ENCODE assay signal across 24 cellular contexts in genomic region chr4:617644-618330, GRCh38. TPM values are rescaled to one million over a fixed set of nuclear protein-coding genes. Genes with fewer than 3 reads are reported as not detected.
A peak's percentile ranks its signal among the peaks of the same experiment; 100 is the strongest.
DNase-seq lines count a peak whose midpoint lies in the region; ATAC-seq, FAIRE-seq and TF ChIP-seq lines count a peak whose summit lies in the region.
"Had no signal": no experiment of that assay in that cellular context is flagged by ENCODE, and none has a peak within 500 bp of the region (broad histone marks: within the 10 kb centered on the region; RNA-seq: fewer than 3 reads in every experiment).

No MANE protein-coding gene starts in this region.

- H3K36me3 Mint-ChIP-seq in endodermal cell (ENCODE audit: low read depth) (no peaks in the 10 kb centered on the region), type B pancreatic cell (no peaks in the 10 kb centered on the region)
- H3K36me3 Mint-ChIP-seq: activated CD8-positive, alpha-beta memory T cell treated with anti-CD3 and anti-CD28 coated beads, Interleukin-2, amount 10 ng/mL, durations not matched to agents 7 days and 5 days; naive thymus-derived CD8-positive, alpha-beta T cell had no signal

- TF ChIP-seq RAD21 in HepG2 (CRISPR knock-in tag; IDR thresholded peaks at IDR 0.05): no peak

- no peaks in the 10 kb centered on the region for H3K36me3 ChIP-seq in endodermal cell (ENCODE audit: control insufficient read depth, insufficient read depth, low read length)
- H3K36me3 ChIP-seq in HepG2 (replicated peaks in 1 of 2; ENCODE audit: control insufficient read depth in 1 of 2, insufficient read depth in 2 of 2, low read length in 2 of 2): no peaks in the 10 kb centered on the region

- POLR2A ChIA-PET in HepG2 (lab: Yijun Ruan, JAX): no interaction called here

- in situ Hi-C loops in HepG2 (cut with HindIII; ENCODE audit: extremely low pct_ligation_motif_present, low pct_unique_long_range_greater_than_20kb): no loop called here

- H3K9me3 Mint-ChIP-seq in endodermal cell (peaks cover 5% of the 10 kb centered on the region), type B pancreatic cell (no peaks in the 10 kb centered on the region)
- H3K9me3 Mint-ChIP-seq: naive thymus-derived CD8-positive, alpha-beta T cell had no signal

- CTCF ChIA-PET in HepG2 (lab: Yijun Ruan, JAX; ENCODE audit: low intra/inter-chr PET ratio, low total read pairs): no interaction called here

- H3K9ac ChIP-seq in endodermal cell (ENCODE audit: extremely low read depth, low read length, poor library complexity, severe bottlenecking): no peak overlapping the region
- no peak overlapping the region for H3K9ac ChIP-seq in HepG2 (ENCODE audit: insufficient read depth, low read depth, low read length)

- no peak for TF ChIP-seq POLR2A in HepG2 (IDR thresholded peaks at IDR 0.05; ENCODE audit: insufficient read depth in 1 of 2, low read depth in 2 of 2, low read length in 2 of 2)

- H3K4me1 Mint-ChIP-seq in endodermal cell: no peaks in the 10 kb centered on the region
- no peaks in the 10 kb centered on the region for H3K4me1 Mint-ChIP-seq in type B pancreatic cell (ENCODE audit: unreplicated experiment)
- H3K4me1 Mint-ChIP-seq: activated CD8-positive, alpha-beta memory T cell treated with anti-CD3 and anti-CD28 coated beads, Interleukin-2, amount 10 ng/mL, durations not matched to agents 7 days and 5 days had no signal

- H2AFZ ChIP-seq in HepG2 (ENCODE audit: low read length): no peak overlapping the region

- no peaks in the 10 kb centered on the region for H3K4me1 ChIP-seq in endodermal cell (ENCODE audit: control insufficient read depth, insufficient read depth, low read length)
- H3K4me1 ChIP-seq in HepG2 (ENCODE audit: insufficient read depth, low read length): no peaks in the 10 kb centered on the region
- H3K4me1 ChIP-seq: psoas muscle had no signal

- H3K27me3 ChIP-seq in endodermal cell (ENCODE audit: control insufficient read depth, insufficient read depth, low read length, poor library complexity, severe bottlenecking) (peaks cover 5% of the 10 kb centered on the region), HepG2 (ENCODE audit: control insufficient read depth in 1 of 2, insufficient read depth in 2 of 2, low read length in 2 of 2) (peaks cover 3 to 47% of the 10 kb centered on the region in 2 experiments; a peak in 4 of 5 replicates)

- TF ChIP-seq CTCF in endodermal cell (conservative IDR thresholded peaks at IDR 0.05) (no peak), HepG2 (CRISPR knock-in tag; IDR thresholded peaks at IDR 0.05) (no peak), type B pancreatic cell (conservative IDR thresholded peaks at IDR 0.05) (no peak)

- H3K27me3 Mint-ChIP-seq in endodermal cell (ENCODE audit: insufficient read depth) (peaks cover 7% of the 10 kb centered on the region), type B pancreatic cell (peaks cover 38% of the 10 kb centered on the region)

- ATAC-seq in HepG2 (peak; percentile 69), GM21515 (IDR thresholded peaks at IDR 0.05; ENCODE audit: unreplicated experiment) (no peak)
- ATAC-seq: activated CD4-positive, CD25-positive, alpha-beta regulatory T cell treated with anti-CD3 and anti-CD28 coated beads, Interleukin-2, amount 50 U/mL, for 24 hours; activated CD8-positive, alpha-beta memory T cell treated with anti-CD3 and anti-CD28 coated beads, Interleukin-2, amount 10 ng/mL, durations not matched to agents 7 days and 5 days; naive thymus-derived CD8-positive, alpha-beta T cell; psoas muscle had no signal

- H3K4me3 Mint-ChIP-seq in endodermal cell (no peak overlapping the region), type B pancreatic cell (no peak overlapping the region)
- H3K4me3 Mint-ChIP-seq: activated CD8-positive, alpha-beta memory T cell treated with anti-CD3 and anti-CD28 coated beads, Interleukin-2, amount 10 ng/mL, durations not matched to agents 7 days and 5 days; naive thymus-derived CD8-positive, alpha-beta T cell had no signal

- H3K79me2 ChIP-seq in HepG2 (ENCODE audit: insufficient read depth, low read length): no peaks in the 10 kb centered on the region

- intact Hi-C loops in HepG2 (cut with micrococcal nuclease; ENCODE audit: unreplicated experiment): no loop called here

- H3K27ac Mint-ChIP-seq in endodermal cell (peak overlapping the region; percentile 20), type B pancreatic cell (peak overlapping the region; percentile 73)
- H3K27ac Mint-ChIP-seq: activated CD8-positive, alpha-beta memory T cell treated with anti-CD3 and anti-CD28 coated beads, Interleukin-2, amount 10 ng/mL, durations not matched to agents 7 days and 5 days; naive thymus-derived CD8-positive, alpha-beta T cell had no signal

- no peak for TF ChIP-seq EP300 in HepG2 (IDR thresholded peaks at IDR 0.05; ENCODE audit: low read depth in 2 of 2, low read length in 2 of 2)
- no peak for TF ChIP-seq EP300 in HepG2 (CRISPR knock-in tag; IDR thresholded peaks at IDR 0.05; ENCODE audit: borderline replicate concordance)

- no peak overlapping the region for H3K4me3 ChIP-seq in endodermal cell (ENCODE audit: low read length)
- H3K4me3 ChIP-seq in HepG2 (replicated peaks in 1 of 3; ENCODE audit: insufficient read depth in 1 of 3, low read depth in 2 of 3, low read length in 3 of 3): no peak overlapping the region
- H3K4me3 ChIP-seq: psoas muscle, smooth muscle cell had no signal

- no peak for FAIRE-seq in HepG2 (lab: Jason Lieb, UNC)
- FAIRE-seq: endometrium had no signal

- no peaks in the 10 kb centered on the region for H4K20me1 ChIP-seq in HepG2 (ENCODE audit: insufficient read depth, low read length)

- no TSS peak for BruUV-seq in HepG2 (replicated peaks; lab: Mats Ljungman, UMichigan)

- WGBS in endodermal cell (ENCODE audit: insufficient coverage in 1 of 2, insufficient read length in 1 of 2), 2 experiments: 84 to 90% methylated on average over 12 to 13 of the region's 13 CpGs
- WGBS in HepG2 (ENCODE audit: low lambda C conversion rate): 5% methylated on average over 8 of the region's 13 CpGs

- H3K9me3 ChIP-seq in endodermal cell (ENCODE audit: control insufficient read depth, low read length) (no peaks in the 10 kb centered on the region), HepG2 (ENCODE audit: low read length) (no peaks in the 10 kb centered on the region)
- H3K9me3 ChIP-seq: psoas muscle had no signal

- H3K4me2 ChIP-seq in HepG2 (ENCODE audit: low read depth, low read length): no peak overlapping the region
- H3K4me2 ChIP-seq: smooth muscle cell had no signal

- DNase-seq in LoVo (ENCODE audit: low spot score) (peak; percentile 41), endodermal cell (peak; percentile 86), HepG2 (ENCODE audit: low spot score) (no peak), type B pancreatic cell (ENCODE audit: extremely low spot score, unreplicated experiment) (no peak), COR-L47 (lab: John Stamatoyannopoulos, UW) (no peak)
- DNase-seq in effector CD4-positive, alpha-beta T cell: no peak
- DNase-seq: activated CD8-positive, alpha-beta memory T cell treated with anti-CD3 and anti-CD28 coated beads, Interleukin-2, amount 10 ng/mL, durations not matched to agents 7 days and 5 days; activated gamma-delta T cell treated with Interleukin-2 at 50 U/mL for 16 hours; AML-193; HCEC 1CT; Karpas-422; naive thymus-derived CD8-positive, alpha-beta T cell; NCI-H1105 treated with DMSO at 0.1 percent for 48 hours; NCI-H2171; NCI-H748 treated with DMSO at 0.1 percent for 48 hours; psoas muscle; stimulated activated CD8-positive, alpha-beta memory T cell treated with anti-CD3 and anti-CD28 coated beads, Interleukin-4, amount 100 ng/mL, for 48 hours had no signal

- no peak overlapping the region for H3K27ac ChIP-seq in endodermal cell (ENCODE audit: low read depth, low read length)
- H3K27ac ChIP-seq in HepG2 (ENCODE audit: extremely low read length, insufficient read depth, low read length): no peak overlapping the region
- H3K27ac ChIP-seq: psoas muscle had no signal

RNA-seq across cellular contexts. Expression of gene PDE6B, which starts 7.6 kb away (rescaled TPM):
- total RNA-seq in endodermal cell (10 to 100 TPM; 12.4 to 14.6 TPM), HepG2 (2016; rRNA removed; fragmentation: Illumina TruSeq; extraction: Trizol) (0.38 TPM in 1 of 2 replicates, not detected in the other), type B pancreatic cell (ENCODE audit: low replicate concordance) (6.7 and 12.2 TPM in 2 replicates)
- polyA plus RNA-seq in endodermal cell (2013, experiment 1 of 2): 5.0 TPM
- polyA plus RNA-seq in endodermal cell (2013, experiment 2 of 2): 2.4 TPM
- 0.20 TPM in 1 of 2 replicates, not detected in the other for total RNA-seq in HepG2 (2016; cell fraction: cytosol; rRNA removed; fragmentation: Illumina TruSeq; extraction: Trizol; ENCODE audit: low read depth)
- 0.09 TPM in 1 of 2 replicates, not detected in the other for total RNA-seq in HepG2 (2016; cell fraction: insoluble cytoplasmic fraction; rRNA removed; fragmentation: Illumina TruSeq; extraction: Trizol)
- 0.25 TPM in 1 of 2 replicates, not detected in the other for total RNA-seq in HepG2 (2016; cell fraction: membrane; rRNA removed; fragmentation: Illumina TruSeq; extraction: Trizol)
- not detected in 2 replicates for total RNA-seq in HepG2 (2016; cell fraction: nucleus; rRNA removed; fragmentation: Illumina TruSeq; extraction: Trizol)
- polyA plus RNA-seq in HepG2 (2011; rRNA removed): 0.38 and 0.40 TPM in 2 replicates
- polyA plus RNA-seq in HepG2 (2011; cell fraction: cytosol; rRNA removed): 0.43 and 0.62 TPM in 2 replicates
- 0.33 and 0.45 TPM in 2 replicates for polyA plus RNA-seq in HepG2 (2011; cell fraction: nucleus; rRNA removed)
- polyA plus RNA-seq in HepG2 (2012): 0.38 and 0.73 TPM in 2 replicates
- polyA plus RNA-seq in HepG2 (2016; cell fraction: cytosol; fragmentation: Illumina TruSeq; extraction: Trizol; ENCODE audit: low read depth): not detected in 2 replicates
- polyA plus RNA-seq in HepG2 (2016; cell fraction: insoluble cytoplasmic fraction; fragmentation: Illumina TruSeq; extraction: Trizol; ENCODE audit: low read depth): not detected in 2 replicates
- 0.13 TPM in 1 of 2 replicates, not detected in the other for polyA plus RNA-seq in HepG2 (2016; cell fraction: membrane; fragmentation: Illumina TruSeq; extraction: Trizol; ENCODE audit: low read depth)
- not detected in 2 replicates for polyA plus RNA-seq in HepG2 (2016; cell fraction: nucleus; fragmentation: Illumina TruSeq; extraction: Trizol; ENCODE audit: insufficient read depth, low read depth)
- 0.32 TPM in 1 of 2 replicates, not detected in the other for polyA minus RNA-seq in HepG2 (2011; rRNA and poly(A)+ RNA removed; ENCODE audit: low replicate concordance)
- polyA minus RNA-seq in HepG2 (2011; cell fraction: cytosol; rRNA and poly(A)+ RNA removed): 0.69 and 1.3 TPM in 2 replicates
- polyA minus RNA-seq in HepG2 (2011; cell fraction: nucleus; rRNA and poly(A)+ RNA removed): 0.37 and 1.3 TPM in 2 replicates
- total RNA-seq: SK-MEL-5 had no signal

RNA-seq across cellular contexts. Expression of gene TMEM271, which starts 41.7 kb away (rescaled TPM):
- total RNA-seq in endodermal cell: not detected
- polyA plus RNA-seq in endodermal cell (2013, experiment 1 of 2): not detected
- polyA plus RNA-seq in endodermal cell (2013, experiment 2 of 2): not detected
- total RNA-seq in HepG2 (2016; rRNA removed; fragmentation: Illumina TruSeq; extraction: Trizol): not detected in 2 replicates
- not detected in 2 replicates for total RNA-seq in HepG2 (2016; cell fraction: cytosol; rRNA removed; fragmentation: Illumina TruSeq; extraction: Trizol; ENCODE audit: low read depth)
- total RNA-seq in HepG2 (2016; cell fraction: insoluble cytoplasmic fraction; rRNA removed; fragmentation: Illumina TruSeq; extraction: Trizol): not detected in 2 replicates
- total RNA-seq in HepG2 (2016; cell fraction: membrane; rRNA removed; fragmentation: Illumina TruSeq; extraction: Trizol): not detected in 2 replicates
- total RNA-seq in HepG2 (2016; cell fraction: nucleus; rRNA removed; fragmentation: Illumina TruSeq; extraction: Trizol): not detected in 2 replicates
- not detected in 2 replicates for polyA plus RNA-seq in HepG2 (2011; rRNA removed)
- polyA plus RNA-seq in HepG2 (2011; cell fraction: cytosol; rRNA removed): 0.04 TPM in 1 of 2 replicates, not detected in the other
- polyA plus RNA-seq in HepG2 (2011; cell fraction: nucleus; rRNA removed): not detected in 2 replicates
- polyA plus RNA-seq in HepG2 (2012): 0.05 TPM in 1 of 2 replicates, not detected in the other
- polyA plus RNA-seq in HepG2 (2016; cell fraction: cytosol; fragmentation: Illumina TruSeq; extraction: Trizol; ENCODE audit: low read depth): not detected in 2 replicates
- polyA plus RNA-seq in HepG2 (2016; cell fraction: insoluble cytoplasmic fraction; fragmentation: Illumina TruSeq; extraction: Trizol; ENCODE audit: low read depth): not detected in 2 replicates
- not detected in 2 replicates for polyA plus RNA-seq in HepG2 (2016; cell fraction: membrane; fragmentation: Illumina TruSeq; extraction: Trizol; ENCODE audit: low read depth)
- not detected in 2 replicates for polyA plus RNA-seq in HepG2 (2016; cell fraction: nucleus; fragmentation: Illumina TruSeq; extraction: Trizol; ENCODE audit: insufficient read depth, low read depth)
- polyA minus RNA-seq in HepG2 (2011; rRNA and poly(A)+ RNA removed; ENCODE audit: low replicate concordance): not detected in 2 replicates
- not detected in 2 replicates for polyA minus RNA-seq in HepG2 (2011; cell fraction: cytosol; rRNA and poly(A)+ RNA removed)
- polyA minus RNA-seq in HepG2 (2011; cell fraction: nucleus; rRNA and poly(A)+ RNA removed): not detected in 2 replicates
- 0.21 and 0.36 TPM in 2 replicates for total RNA-seq in type B pancreatic cell (ENCODE audit: low replicate concordance)
- total RNA-seq: activated CD8-positive, alpha-beta memory T cell treated with anti-CD3 and anti-CD28 coated beads, Interleukin-2, amount 10 ng/mL, durations not matched to agents 7 days and 5 days; lung microvascular endothelial cell; naive thymus-derived CD8-positive, alpha-beta T cell; psoas muscle; SK-MEL-5; smooth muscle cell; subcutaneous adipose tissue had no signal
- polyA plus RNA-seq: naive thymus-derived CD8-positive, alpha-beta T cell; psoas muscle; smooth muscle cell had no signal

RNA-seq across cellular contexts. Expression of gene ATP5ME, which starts 56.3 kb away (rescaled TPM):
- 100 to 1,000 TPM; 407 to 456 TPM for total RNA-seq in endodermal cell
- polyA plus RNA-seq in endodermal cell (2013, experiment 1 of 2): 299 TPM
- 303 TPM for polyA plus RNA-seq in endodermal cell (2013, experiment 2 of 2)
- 753 and 1,048 TPM in 2 replicates for total RNA-seq in HepG2 (2016; rRNA removed; fragmentation: Illumina TruSeq; extraction: Trizol)
- 458 and 593 TPM in 2 replicates for total RNA-seq in HepG2 (2016; cell fraction: cytosol; rRNA removed; fragmentation: Illumina TruSeq; extraction: Trizol; ENCODE audit: low read depth)
- total RNA-seq in HepG2 (2016; cell fraction: insoluble cytoplasmic fraction; rRNA removed; fragmentation: Illumina TruSeq; extraction: Trizol): 792 and 1,109 TPM in 2 replicates
- 613 and 660 TPM in 2 replicates for total RNA-seq in HepG2 (2016; cell fraction: membrane; rRNA removed; fragmentation: Illumina TruSeq; extraction: Trizol)
- 219 and 249 TPM in 2 replicates for total RNA-seq in HepG2 (2016; cell fraction: nucleus; rRNA removed; fragmentation: Illumina TruSeq; extraction: Trizol)
- 301 and 305 TPM in 2 replicates for polyA plus RNA-seq in HepG2 (2011; rRNA removed)
- polyA plus RNA-seq in HepG2 (2011; cell fraction: cytosol; rRNA removed): 507 and 666 TPM in 2 replicates
- 133 and 152 TPM in 2 replicates for polyA plus RNA-seq in HepG2 (2011; cell fraction: nucleus; rRNA removed)
- polyA plus RNA-seq in HepG2 (2012): 451 and 767 TPM in 2 replicates
- polyA plus RNA-seq in HepG2 (2016; cell fraction: cytosol; fragmentation: Illumina TruSeq; extraction: Trizol; ENCODE audit: low read depth): 482 and 603 TPM in 2 replicates
- polyA plus RNA-seq in HepG2 (2016; cell fraction: insoluble cytoplasmic fraction; fragmentation: Illumina TruSeq; extraction: Trizol; ENCODE audit: low read depth): 926 and 995 TPM in 2 replicates
- polyA plus RNA-seq in HepG2 (2016; cell fraction: membrane; fragmentation: Illumina TruSeq; extraction: Trizol; ENCODE audit: low read depth): 496 and 594 TPM in 2 replicates
- polyA plus RNA-seq in HepG2 (2016; cell fraction: nucleus; fragmentation: Illumina TruSeq; extraction: Trizol; ENCODE audit: insufficient read depth, low read depth): 426 and 431 TPM in 2 replicates
- polyA minus RNA-seq in HepG2 (2011; rRNA and poly(A)+ RNA removed; ENCODE audit: low replicate concordance): 68.8 and 71.4 TPM in 2 replicates
- polyA minus RNA-seq in HepG2 (2011; cell fraction: cytosol; rRNA and poly(A)+ RNA removed): 62.0 and 63.6 TPM in 2 replicates
- 23.6 and 38.7 TPM in 2 replicates for polyA minus RNA-seq in HepG2 (2011; cell fraction: nucleus; rRNA and poly(A)+ RNA removed)
- 285 and 363 TPM in 2 replicates for total RNA-seq in type B pancreatic cell (ENCODE audit: low replicate concordance)

RNA-seq across cellular contexts. Expression of gene MYL5, which starts 56.6 kb away (rescaled TPM):
- total RNA-seq in endodermal cell (10 to 100 TPM; 20.0 to 23.4 TPM), HepG2 (2016; rRNA removed; fragmentation: Illumina TruSeq; extraction: Trizol) (11.0 and 16.0 TPM in 2 replicates), type B pancreatic cell (ENCODE audit: low replicate concordance) (20.2 and 21.3 TPM in 2 replicates)
- polyA plus RNA-seq in endodermal cell (2013, experiment 1 of 2): 8.7 TPM
- 6.1 TPM for polyA plus RNA-seq in endodermal cell (2013, experiment 2 of 2)
- total RNA-seq in HepG2 (2016; cell fraction: cytosol; rRNA removed; fragmentation: Illumina TruSeq; extraction: Trizol; ENCODE audit: low read depth): 6.7 and 8.0 TPM in 2 replicates
- total RNA-seq in HepG2 (2016; cell fraction: insoluble cytoplasmic fraction; rRNA removed; fragmentation: Illumina TruSeq; extraction: Trizol): 10.1 and 16.2 TPM in 2 replicates
- 7.6 and 8.2 TPM in 2 replicates for total RNA-seq in HepG2 (2016; cell fraction: membrane; rRNA removed; fragmentation: Illumina TruSeq; extraction: Trizol)
- 15.9 and 16.6 TPM in 2 replicates for total RNA-seq in HepG2 (2016; cell fraction: nucleus; rRNA removed; fragmentation: Illumina TruSeq; extraction: Trizol)
- polyA plus RNA-seq in HepG2 (2011; rRNA removed): 6.5 and 11.5 TPM in 2 replicates
- polyA plus RNA-seq in HepG2 (2011; cell fraction: cytosol; rRNA removed): 4.1 and 4.4 TPM in 2 replicates
- polyA plus RNA-seq in HepG2 (2011; cell fraction: nucleus; rRNA removed): 40.0 and 46.9 TPM in 2 replicates
- 7.4 and 8.9 TPM in 2 replicates for polyA plus RNA-seq in HepG2 (2012)
- 4.4 and 5.5 TPM in 2 replicates for polyA plus RNA-seq in HepG2 (2016; cell fraction: cytosol; fragmentation: Illumina TruSeq; extraction: Trizol; ENCODE audit: low read depth)
- 8.5 and 12.2 TPM in 2 replicates for polyA plus RNA-seq in HepG2 (2016; cell fraction: insoluble cytoplasmic fraction; fragmentation: Illumina TruSeq; extraction: Trizol; ENCODE audit: low read depth)
- 4.9 and 6.3 TPM in 2 replicates for polyA plus RNA-seq in HepG2 (2016; cell fraction: membrane; fragmentation: Illumina TruSeq; extraction: Trizol; ENCODE audit: low read depth)
- 33.7 and 41.8 TPM in 2 replicates for polyA plus RNA-seq in HepG2 (2016; cell fraction: nucleus; fragmentation: Illumina TruSeq; extraction: Trizol; ENCODE audit: insufficient read depth, low read depth)
- polyA minus RNA-seq in HepG2 (2011; rRNA and poly(A)+ RNA removed; ENCODE audit: low replicate concordance): 3.4 and 4.4 TPM in 2 replicates
- polyA minus RNA-seq in HepG2 (2011; cell fraction: cytosol; rRNA and poly(A)+ RNA removed): 1.4 TPM in 1 of 2 replicates, not detected in the other
- 11.8 and 15.5 TPM in 2 replicates for polyA minus RNA-seq in HepG2 (2011; cell fraction: nucleus; rRNA and poly(A)+ RNA removed)

Comparison
In these comparisons a context has a peak if more than half of its experiments do, and no peak if none do; other contexts are left out.
1. DNase-seq: peak in LoVo (single experiment) and endodermal cell (single experiment); none in HepG2 (single experiment), type B pancreatic cell (single experiment), COR-L47 (single experiment) and effector CD4-positive, alpha-beta T cell (single experiment).